7 cellular contexts compared by ENCODE assay signal in the genomic region with DNA sequence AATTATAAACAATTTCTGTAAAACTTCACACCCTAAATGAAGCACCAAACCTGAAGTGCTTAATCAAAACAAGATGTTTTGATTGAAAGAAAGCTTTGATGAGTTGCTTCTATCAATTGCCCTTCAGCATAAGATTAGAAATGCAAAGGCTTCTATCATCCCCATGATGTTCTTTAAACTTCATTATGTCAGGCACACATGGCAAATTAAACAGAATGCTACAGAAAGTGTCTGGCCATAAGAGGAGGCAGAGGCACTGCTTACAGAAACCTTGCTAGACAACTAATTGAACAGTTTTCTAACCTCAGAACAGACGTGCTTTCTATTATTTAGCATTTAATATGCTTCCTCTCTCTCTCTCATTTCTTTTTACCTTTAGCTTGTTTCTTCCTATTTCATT.
"Had no signal": no experiment of that assay in that cellular context is flagged by ENCODE, and none has a peak within 500 bp of the region (broad histone marks: within the 10 kb centered on the region; RNA-seq: fewer than 3 reads in every experiment).

No MANE protein-coding gene starts in this region.

- ATAC-seq: GM23338, HCT116, HepG2 had no signal

- H3K27ac ChIP-seq: HL-60 had no signal

- H3K36me3 ChIP-seq: HAP-1 had no signal

- H3K4me3 ChIP-seq: GM23338, HAP-1 had no signal

- H3K9me3 ChIP-seq: HAP-1 had no signal

- DNase-seq: H7, HFFc6 had no signal
